Comparison of ENCODE assay signal across 1 cellular context in genomic region chr22:24989135-24989534, GRCh38.
TF ChIP-seq lines count a peak whose summit lies in the region.

No MANE protein-coding gene starts in this region.

TF ChIP-seq in GM23338, 12 proteins besides CTCF, POLR2A, EP300 and RAD21 (continued from another document):
- TF ChIP-seq, protein P1, sequence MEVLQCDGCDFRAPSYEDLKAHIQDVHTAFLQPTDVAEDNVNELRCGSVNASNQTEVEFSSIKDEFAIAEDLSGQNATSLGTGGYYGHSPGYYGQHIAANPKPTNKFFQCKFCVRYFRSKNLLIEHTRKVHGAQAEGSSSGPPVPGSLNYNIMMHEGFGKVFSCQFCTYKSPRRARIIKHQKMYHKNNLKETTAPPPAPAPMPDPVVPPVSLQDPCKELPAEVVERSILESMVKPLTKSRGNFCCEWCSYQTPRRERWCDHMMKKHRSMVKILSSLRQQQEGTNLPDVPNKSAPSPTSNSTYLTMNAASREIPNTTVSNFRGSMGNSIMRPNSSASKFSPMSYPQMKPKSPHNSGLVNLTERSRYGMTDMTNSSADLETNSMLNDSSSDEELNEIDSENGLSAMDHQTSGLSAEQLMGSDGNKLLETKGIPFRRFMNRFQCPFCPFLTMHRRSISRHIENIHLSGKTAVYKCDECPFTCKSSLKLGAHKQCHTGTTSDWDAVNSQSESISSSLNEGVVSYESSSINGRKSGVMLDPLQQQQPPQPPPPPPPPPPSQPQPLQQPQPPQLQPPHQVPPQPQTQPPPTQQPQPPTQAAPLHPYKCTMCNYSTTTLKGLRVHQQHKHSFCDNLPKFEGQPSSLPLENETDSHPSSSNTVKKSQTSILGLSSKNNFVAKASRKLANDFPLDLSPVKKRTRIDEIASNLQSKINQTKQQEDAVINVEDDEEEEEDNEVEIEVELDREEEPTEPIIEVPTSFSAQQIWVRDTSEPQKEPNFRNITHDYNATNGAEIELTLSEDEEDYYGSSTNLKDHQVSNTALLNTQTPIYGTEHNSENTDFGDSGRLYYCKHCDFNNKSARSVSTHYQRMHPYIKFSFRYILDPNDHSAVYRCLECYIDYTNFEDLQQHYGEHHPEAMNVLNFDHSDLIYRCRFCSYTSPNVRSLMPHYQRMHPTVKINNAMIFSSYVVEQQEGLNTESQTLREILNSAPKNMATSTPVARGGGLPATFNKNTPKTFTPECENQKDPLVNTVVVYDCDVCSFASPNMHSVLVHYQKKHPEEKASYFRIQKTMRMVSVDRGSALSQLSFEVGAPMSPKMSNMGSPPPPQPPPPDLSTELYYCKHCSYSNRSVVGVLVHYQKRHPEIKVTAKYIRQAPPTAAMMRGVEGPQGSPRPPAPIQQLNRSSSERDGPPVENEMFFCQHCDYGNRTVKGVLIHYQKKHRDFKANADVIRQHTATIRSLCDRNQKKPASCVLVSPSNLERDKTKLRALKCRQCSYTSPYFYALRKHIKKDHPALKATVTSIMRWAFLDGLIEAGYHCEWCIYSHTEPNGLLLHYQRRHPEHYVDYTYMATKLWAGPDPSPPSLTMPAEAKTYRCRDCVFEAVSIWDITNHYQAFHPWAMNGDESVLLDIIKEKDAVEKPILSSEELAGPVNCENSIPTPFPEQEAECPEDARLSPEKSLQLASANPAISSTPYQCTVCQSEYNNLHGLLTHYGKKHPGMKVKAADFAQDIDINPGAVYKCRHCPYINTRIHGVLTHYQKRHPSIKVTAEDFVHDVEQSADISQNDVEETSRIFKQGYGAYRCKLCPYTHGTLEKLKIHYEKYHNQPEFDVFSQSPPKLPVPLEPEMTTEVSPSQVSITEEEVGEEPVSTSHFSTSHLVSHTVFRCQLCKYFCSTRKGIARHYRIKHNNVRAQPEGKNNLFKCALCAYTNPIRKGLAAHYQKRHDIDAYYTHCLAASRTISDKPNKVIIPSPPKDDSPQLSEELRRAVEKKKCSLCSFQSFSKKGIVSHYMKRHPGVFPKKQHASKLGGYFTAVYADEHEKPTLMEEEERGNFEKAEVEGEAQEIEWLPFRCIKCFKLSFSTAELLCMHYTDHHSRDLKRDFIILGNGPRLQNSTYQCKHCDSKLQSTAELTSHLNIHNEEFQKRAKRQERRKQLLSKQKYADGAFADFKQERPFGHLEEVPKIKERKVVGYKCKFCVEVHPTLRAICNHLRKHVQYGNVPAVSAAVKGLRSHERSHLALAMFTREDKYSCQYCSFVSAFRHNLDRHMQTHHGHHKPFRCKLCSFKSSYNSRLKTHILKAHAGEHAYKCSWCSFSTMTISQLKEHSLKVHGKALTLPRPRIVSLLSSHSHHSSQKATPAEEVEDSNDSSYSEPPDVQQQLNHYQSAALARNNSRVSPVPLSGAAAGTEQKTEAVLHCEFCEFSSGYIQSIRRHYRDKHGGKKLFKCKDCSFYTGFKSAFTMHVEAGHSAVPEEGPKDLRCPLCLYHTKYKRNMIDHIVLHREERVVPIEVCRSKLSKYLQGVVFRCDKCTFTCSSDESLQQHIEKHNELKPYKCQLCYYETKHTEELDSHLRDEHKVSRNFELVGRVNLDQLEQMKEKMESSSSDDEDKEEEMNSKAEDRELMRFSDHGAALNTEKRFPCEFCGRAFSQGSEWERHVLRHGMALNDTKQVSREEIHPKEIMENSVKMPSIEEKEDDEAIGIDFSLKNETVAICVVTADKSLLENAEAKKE (CRISPR knock-in tag; IDR thresholded peaks at IDR 0.05) = no peak
- TF ChIP-seq EZH2 (IDR thresholded peaks at IDR 0.05; ENCODE audit: low read depth, unreplicated experiment) (no peak), ZNF331 (CRISPR knock-in tag; IDR thresholded peaks at IDR 0.05; ENCODE audit: low read depth) (no peak), JUNB (IDR thresholded peaks at IDR 0.05; ENCODE audit: unreplicated experiment) (no peak), NANOG (IDR thresholded peaks at IDR 0.05; ENCODE audit: borderline replicate concordance) (no peak)
TF ChIP-seq in GM23338: peak in this region for 0.
